ENCODE assay signal across 14 cellular contexts in the genomic region with DNA sequence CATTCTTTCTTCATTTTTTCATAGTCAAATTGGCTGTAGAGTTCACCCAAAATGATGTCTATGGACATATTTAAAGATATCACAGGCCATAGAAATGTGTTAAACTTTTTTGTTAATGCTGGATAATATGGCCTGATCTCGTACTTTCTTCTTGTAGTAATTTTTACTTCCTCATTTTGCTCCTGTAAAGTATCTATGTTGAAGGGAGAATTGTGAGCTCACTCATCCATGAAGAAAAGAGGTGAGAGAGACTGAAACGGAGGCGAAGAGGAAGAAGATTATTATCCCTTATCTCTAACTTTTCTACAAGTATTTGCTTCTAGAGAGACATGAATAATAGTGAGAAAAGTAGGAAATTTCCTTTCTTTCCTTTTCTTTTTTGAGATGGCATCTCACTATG.
DNase-seq lines count a peak whose midpoint lies in the region; ATAC-seq, FAIRE-seq and TF ChIP-seq lines count a peak whose summit lies in the region.
"Had no signal": no experiment of that assay in that cellular context is flagged by ENCODE, and none has a peak within 500 bp of the region (broad histone marks: within the 10 kb centered on the region; RNA-seq: fewer than 3 reads in every experiment).

No MANE protein-coding gene starts in this region.

- no peak for TF ChIP-seq CTCF in A549 (IDR thresholded peaks at IDR 0.05)
- TF ChIP-seq CTCF in NB4 (IDR thresholded peaks at IDR 0.05; ENCODE audit: low read depth, low read length): no peak

- CTCF ChIA-PET in A549 (lab: Yijun Ruan, JAX): no interaction called here

- H3K27ac ChIP-seq in A549: peak overlapping the region; percentile 63 to 89
- H3K27ac ChIP-seq: foreskin keratinocyte, neutrophil had no signal

- H3K4me1 ChIP-seq in A549: peaks cover 43% of the 10 kb centered on the region

- ATAC-seq in A549 (no peak), GM18505 (IDR thresholded peaks at IDR 0.05; ENCODE audit: unreplicated experiment) (peak; percentile 68), HG03135 (IDR thresholded peaks at IDR 0.05; ENCODE audit: unreplicated experiment) (no peak), GM19463 (IDR thresholded peaks at IDR 0.05; ENCODE audit: unreplicated experiment) (no peak)

- H3K4me3 ChIP-seq in A549: no peak overlapping the region
- H3K4me3 ChIP-seq in NB4 (ENCODE audit: low read depth, low read length): no peak overlapping the region

- TF ChIP-seq POLR2A in A549 (IDR thresholded peaks at IDR 0.05; ENCODE audit: low read length) (no peak), GM18505 (IDR thresholded peaks at IDR 0.05; ENCODE audit: borderline replicate concordance, extremely low read depth, insufficient read depth, insufficient read length) (no peak), NB4 (IDR thresholded peaks at IDR 0.05; ENCODE audit: extremely low read depth, insufficient read length) (no peak)

- FAIRE-seq in A549 (lab: Jason Lieb, UNC): no peak

- peak overlapping the region; percentile 67; the same call in 2 of the 3 replicates for H3K4me2 ChIP-seq in A549

- WGBS in A549 (ENCODE audit: missing lambda C conversion rate): 88% methylated on average over 3 of the region's 3 CpGs

- peaks cover 3% of the 10 kb centered on the region; the same call in 1 of the 3 replicates for H3K9me3 ChIP-seq in A549
- H3K9me3 ChIP-seq: neutrophil had no signal

- DNase-seq in A549 (ENCODE audit: low read depth in 1 of 2, low spot score in 1 of 2) (no peak), NB4 (ENCODE audit: low read depth) (peak; percentile 12), germinal center (ENCODE audit: low spot score) (peak; percentile 25), HuH-7.5 (ENCODE audit: low spot score) (no peak), NK-92 (lab: John Stamatoyannopoulos, UW; ENCODE audit: unreplicated experiment) (no peak)
- DNase-seq: activated T-cell treated with anti-CD3 and anti-CD28 coated beads, Interleukin-2, amount 50 U/mL, for 4 hours; endodermal cell; foreskin keratinocyte; NCI-H446 treated with DMSO at 0.1 percent for 48 hours; RPMI8226 had no signal

- no peak for TF ChIP-seq EP300 in A549 (IDR thresholded peaks at IDR 0.05)

- no peak for TF ChIP-seq RAD21 in A549 (conservative IDR thresholded peaks at IDR 0.05 in 1 of 2, IDR thresholded peaks at IDR 0.05 in 1 of 2)

- POLR2A ChIA-PET in A549 (lab: Yijun Ruan, JAX): no interaction called here

TF ChIP-seq in A549, 52 proteins besides CTCF, POLR2A, EP300 and RAD21:
- no peak for TF ChIP-seq SMC3 (IDR thresholded peaks at IDR 0.05)
- no peak for TF ChIP-seq CHD4 (IDR thresholded peaks at IDR 0.05; ENCODE audit: borderline replicate concordance)
- no peak for TF ChIP-seq HOXB5 (CRISPR knock-in tag; IDR thresholded peaks at IDR 0.05)
- TF ChIP-seq TP53 (CRISPR knock-in tag; IDR thresholded peaks at IDR 0.05): no peak
- TF ChIP-seq CEBPB (IDR thresholded peaks at IDR 0.05): no peak

Comparison
In these comparisons a context has a peak if more than half of its experiments do, and no peak if none do; other contexts are left out.
1. DNase-seq: peak in NB4 (single experiment) and germinal center (single experiment); none in A549 (0 of 2), HuH-7.5 (single experiment) and NK-92 (single experiment).